Comparison of ENCODE assay signal across 17 cellular contexts in genomic region chr14:100018054-100018453, GRCh38.
"Had no signal": no experiment of that assay in that cellular context is flagged by ENCODE, and none has a peak within 500 bp of the region (broad histone marks: within the 10 kb centered on the region; RNA-seq: fewer than 3 reads in every experiment).

No MANE protein-coding gene starts in this region.

- H3K4me3 Mint-ChIP-seq: memory B cell; neural crest cell; stimulated activated memory B cell treated with anti-CD40 and anti-IgM and Interleukin-4, amounts not matched to agents 10 μg/mL and 1 μg/mL and 100 μg/mL, for 72 hours had no signal

- H3K4me3 ChIP-seq: esophagus muscularis mucosa, spleen, tibial nerve had no signal

- H3K27me3 ChIP-seq: dorsolateral prefrontal cortex, esophagus muscularis mucosa, spleen, tibial nerve had no signal

- H2AFZ ChIP-seq: parathyroid adenoma had no signal

- H3K27ac Mint-ChIP-seq: activated naive CD4-positive, alpha-beta T cell treated with anti-CD3 and anti-CD28 coated beads, Interleukin-2, amount 50 U/mL, for 72 hours; memory B cell; stimulated activated memory B cell treated with anti-CD40 and anti-IgM and Interleukin-4, amounts not matched to agents 10 μg/mL and 1 μg/mL and 100 μg/mL, for 72 hours had no signal

- H3K36me3 Mint-ChIP-seq: activated naive CD4-positive, alpha-beta T cell treated with anti-CD3 and anti-CD28 coated beads, Interleukin-2, amount 50 U/mL, for 72 hours; memory B cell; stimulated activated memory B cell treated with anti-CD40 and anti-IgM and Interleukin-4, amounts not matched to agents 10 μg/mL and 1 μg/mL and 100 μg/mL, for 72 hours had no signal

- DNase-seq: activated effector memory CD4-positive, alpha-beta T cell treated with Interleukin-2 at 50 U/mL for 16 hours; activated T-cell treated with anti-CD3 and anti-CD28 coated beads, Interleukin-2, amount 50 U/mL, for 1 hour; amniotic stem cell; cerebellar nuclear complex; dorsolateral prefrontal cortex; head of caudate nucleus; islet precursor cell; right cardiac atrium; spleen; stimulated activated CD4-positive, alpha-beta T cell treated with anti-CD3 and anti-CD28 coated beads, Interleukin-1b, Interleukin-23, amount 100 ng/mL, for 48 hours had no signal

- H3K9me3 ChIP-seq: esophagus muscularis mucosa, spleen, tibial nerve had no signal

- ATAC-seq: activated naive CD4-positive, alpha-beta T cell treated with anti-CD3 and anti-CD28 coated beads, Interleukin-2, amount 50 U/mL, for 72 hours; right cardiac atrium; stimulated activated memory B cell treated with anti-CD40 and anti-IgM and Interleukin-4, amounts not matched to agents 10 μg/mL and 1 μg/mL and 100 μg/mL, for 72 hours had no signal

- H3K9me3 Mint-ChIP-seq: activated naive CD4-positive, alpha-beta T cell treated with anti-CD3 and anti-CD28 coated beads, Interleukin-2, amount 50 U/mL, for 72 hours; memory B cell; neural crest cell; stimulated activated memory B cell treated with anti-CD40 and anti-IgM and Interleukin-4, amounts not matched to agents 10 μg/mL and 1 μg/mL and 100 μg/mL, for 72 hours had no signal

- H3K36me3 ChIP-seq: esophagus muscularis mucosa, spleen, tibial nerve had no signal

- H3K27ac ChIP-seq: esophagus muscularis mucosa, parathyroid adenoma, spleen, tibial nerve had no signal
